7 cellular contexts compared by ENCODE assay signal in the genomic region with DNA sequence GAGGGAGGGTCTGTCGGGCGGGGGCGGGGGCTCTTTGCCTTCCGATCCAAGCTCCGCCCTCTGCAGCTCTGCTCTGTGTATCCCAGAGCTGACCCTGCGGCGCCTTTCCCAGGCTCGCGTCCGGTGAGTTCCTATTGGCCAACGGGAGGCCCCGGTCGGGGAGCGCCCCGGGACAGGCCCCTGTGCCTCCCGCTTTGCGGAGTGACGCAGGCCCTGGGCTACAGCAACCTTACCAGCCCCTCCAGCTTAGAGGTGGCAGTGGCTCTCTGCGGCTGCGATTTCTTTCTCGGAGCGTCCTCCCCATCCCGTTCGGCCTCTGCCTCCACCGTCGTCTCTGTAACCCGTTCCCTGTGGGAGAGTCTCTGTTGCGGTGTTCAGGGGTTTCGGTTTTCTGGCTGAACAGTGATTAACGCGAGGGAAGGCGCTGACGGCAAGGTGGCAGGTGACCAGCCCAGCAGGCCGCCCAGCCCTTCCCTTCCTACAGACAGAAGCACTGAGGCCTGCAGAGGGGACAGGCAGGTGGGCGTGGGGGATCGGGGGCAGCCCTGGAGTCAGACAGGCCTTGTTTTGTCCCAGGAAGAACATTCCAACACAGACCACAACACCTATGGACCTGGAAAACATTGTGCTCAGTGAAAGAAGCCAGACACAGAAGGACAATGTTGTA. TPM values are rescaled to one million over a fixed set of nuclear protein-coding genes. Genes with fewer than 3 reads are reported as not detected.
DNase-seq lines count a peak whose midpoint lies in the region; ATAC-seq and TF ChIP-seq lines count a peak whose summit lies in the region.

No MANE protein-coding gene starts in this region.

- DNase-seq in HEK293T (ENCODE audit: extremely low spot score) (peak; percentile 67), activated B cell treated with CpG ODN at 0.5 μM for 24 hours (no peak), Right ventricle myocardium superior (peak; percentile 95), omental fat pad (ENCODE audit: low spot score) (no peak)

- POLR2A ChIA-PET in HEK293T (lab: Yijun Ruan, JAX), result interaction anchor here (0.7 to 2.5 kb wide), 4 partner anchors 19 to 57 kb away, joined by 3 to 16 read pairs (median 7); partner anchors contain the start of gene PEDS1
- POLR2A ChIA-PET in activated B cell treated with CpG ODN at 0.5 μM for 24 hours (lab: Charles Lee), result interaction anchor here (0.6 to 2.5 kb wide), 3 partner anchors 19 to 546 kb away, joined by 3 to 9 read pairs (median 5); partner anchors contain the start of gene PEDS1

- ATAC-seq in activated B cell treated with CpG ODN at 0.5 μM for 24 hours (ENCODE audit: low read depth) (peak; percentile 73), Right ventricle myocardium superior (ENCODE audit: poor library complexity) (peak; percentile 96), omental fat pad (ENCODE audit: low FRiP score) (peak; percentile 92), HG03139 (IDR thresholded peaks at IDR 0.05; ENCODE audit: unreplicated experiment) (no peak), GM18868 (IDR thresholded peaks at IDR 0.05; ENCODE audit: unreplicated experiment) (no peak), HG02938 (IDR thresholded peaks at IDR 0.05; ENCODE audit: unreplicated experiment) (no peak)

- CTCF ChIA-PET in HEK293T (lab: Yijun Ruan, JAX), result interaction anchor here (0.5 to 0.8 kb wide), 3 partner anchors 50 to 192 kb away, joined by 3 read pairs; no protein-coding TSS in a partner anchor
- CTCF ChIA-PET in activated B cell treated with CpG ODN at 0.5 μM for 24 hours (lab: Charles Lee), result interaction anchor here (1.0 to 8.3 kb wide), 4 partner anchors 13 to 194 kb away, joined by 3 to 134 read pairs (median 24); no protein-coding TSS in a partner anchor

- no peak overlapping the region for H3K27ac Mint-ChIP-seq in activated B cell treated with CpG ODN at 0.5 μM for 24 hours

- peaks cover 13% of the 10 kb centered on the region for H3K4me1 Mint-ChIP-seq in activated B cell treated with CpG ODN at 0.5 μM for 24 hours

- intact Hi-C loops in activated B cell treated with CpG ODN at 0.5 μM for 24 hours (cut with micrococcal nuclease) (no loop called here), Right ventricle myocardium superior (cut with DNase I) (no loop called here)

- peaks cover 2% of the 10 kb centered on the region for H3K9me3 Mint-ChIP-seq in activated B cell treated with CpG ODN at 0.5 μM for 24 hours

- H3K4me3 Mint-ChIP-seq in activated B cell treated with CpG ODN at 0.5 μM for 24 hours, result peak overlapping the region; percentile 69

- H3K27me3 Mint-ChIP-seq in activated B cell treated with CpG ODN at 0.5 μM for 24 hours, result peaks cover 16% of the 10 kb centered on the region

- TF ChIP-seq CTCF in activated B cell treated with CpG ODN at 0.5 μM for 24 hours (IDR thresholded peaks at IDR 0.05) (no peak), omental fat pad (IDR thresholded peaks at IDR 0.05) (no peak)

- H3K36me3 Mint-ChIP-seq in activated B cell treated with CpG ODN at 0.5 μM for 24 hours (ENCODE audit: low read depth), result no peaks in the 10 kb centered on the region

TF ChIP-seq in HEK293T, 16 proteins besides CTCF, POLR2A, EP300 and RAD21:
- TF ChIP-seq TARDBP (IDR thresholded peaks at IDR 0.05), result no peak
- no peak for TF ChIP-seq CTBP1 (IDR thresholded peaks at IDR 0.05; ENCODE audit: borderline replicate concordance)
- TF ChIP-seq FOXA1 (IDR thresholded peaks at IDR 0.05), result no peak
- no peak for TF ChIP-seq SUZ12 (IDR thresholded peaks at IDR 0.05)
- TF ChIP-seq PKNOX1 (IDR thresholded peaks at IDR 0.05), result no peak
- no peak for TF ChIP-seq FOXK2 (IDR thresholded peaks at IDR 0.05)
- TF ChIP-seq NFRKB (IDR thresholded peaks at IDR 0.05), result no peak

RNA-seq across cellular contexts. Expression of gene CEBPB, which starts 18.1 kb away (rescaled TPM):
- total RNA-seq in activated B cell treated with CpG ODN at 0.5 μM for 24 hours, result 22.2 and 23.5 TPM in 2 replicates
- total RNA-seq in Right ventricle myocardium superior, result 57.3 TPM
- 100 to 1,000 TPM; 158 to 345 (median 227) TPM for total RNA-seq in omental fat pad

RNA-seq across cellular contexts. Expression of gene PEDS1, which starts 19.0 kb away (rescaled TPM):
- 9.8 and 9.9 TPM in 2 replicates for total RNA-seq in activated B cell treated with CpG ODN at 0.5 μM for 24 hours
- total RNA-seq in Right ventricle myocardium superior, result 25.9 TPM
- total RNA-seq in omental fat pad, result 10 to 100 TPM; 20.8 to 61.5 (median 29.0) TPM

RNA-seq across cellular contexts. Expression of gene UBE2V1, which starts 59.5 kb away (rescaled TPM):
- total RNA-seq in activated B cell treated with CpG ODN at 0.5 μM for 24 hours, result 147 and 166 TPM in 2 replicates
- 77.8 TPM for total RNA-seq in Right ventricle myocardium superior
- 100 to 1,000 TPM in 1 of 4 donors, 10 to 100 TPM in 3; 63.2 to 100 (median 72.6) TPM for total RNA-seq in omental fat pad

Comparison
In these comparisons a context has a peak if more than half of its experiments do, and no peak if none do; other contexts are left out.
1. DNase-seq: peak in HEK293T (single experiment) and Right ventricle myocardium superior (single experiment); none in activated B cell treated with CpG ODN at 0.5 μM for 24 hours (single experiment) and omental fat pad (single experiment).
2. ATAC-seq: peak in activated B cell treated with CpG ODN at 0.5 μM for 24 hours (single experiment), Right ventricle myocardium superior (single experiment) and omental fat pad (single experiment); none in HG03139 (single experiment), GM18868 (single experiment) and HG02938 (single experiment).